Comparison of ENCODE assay signal across 8 cellular contexts in the genomic region with DNA sequence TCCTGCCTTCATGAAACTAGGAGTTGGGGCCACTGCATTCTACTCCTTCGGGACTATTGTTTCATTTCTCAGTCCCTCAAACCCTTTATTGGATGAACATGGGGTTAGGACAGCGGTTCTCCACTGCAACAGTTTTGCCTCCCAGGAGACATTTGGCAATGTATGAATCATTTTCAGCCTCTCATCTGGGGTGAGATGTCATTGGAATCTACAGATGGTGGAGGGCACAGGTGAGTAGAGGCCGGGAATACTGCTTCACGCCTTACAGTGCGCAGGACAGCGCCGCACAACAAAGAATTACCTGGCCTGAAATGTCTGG. TPM values are rescaled to one million over a fixed set of nuclear protein-coding genes. Genes with fewer than 3 reads are reported as not detected.
DNase-seq lines count a peak whose midpoint lies in the region; ATAC-seq and TF ChIP-seq lines count a peak whose summit lies in the region.

No MANE protein-coding gene starts in this region.

- POLR2A ChIA-PET in AG04449 (lab: Yijun Ruan, JAX), result interaction anchor here (0.8 to 1.1 kb wide), 3 partner anchors 9 to 361 kb away, joined by 4 to 6 read pairs (median 4); a partner anchor contains a TSS

- H3K36me3 Mint-ChIP-seq in naive B cell, result no peaks in the 10 kb centered on the region

- peaks cover 14% of the 10 kb centered on the region for H3K36me3 ChIP-seq in MG63

- peak overlapping the region in 4 of 6 donors; percentile 59 to 93 (median 84) for H3K27ac Mint-ChIP-seq in naive B cell

- ATAC-seq in naive B cell (ENCODE audit: low read depth in 2 of 2), result no peak
- ATAC-seq in HG03135 (IDR thresholded peaks at IDR 0.05; ENCODE audit: unreplicated experiment), result no peak

- no peaks in the 10 kb centered on the region for H3K27me3 Mint-ChIP-seq in naive B cell

- H3K9me3 Mint-ChIP-seq in naive B cell, result peaks cover 0 to 2% (median 0%) of the 10 kb centered on the region in 7 donors

- peak overlapping the region; percentile 66 for H3K27ac ChIP-seq in cingulate gyrus (ENCODE audit: low read depth, low read length)

- no peaks in the 10 kb centered on the region for H3K9me3 ChIP-seq in MG63

- DNase-seq in AG04449 (ENCODE audit: low read depth, low spot score), result no peak
- DNase-seq in MG63, result no peak
- DNase-seq in naive B cell, result no peak
- DNase-seq in T1000 (lab: John Stamatoyannopoulos, UW), result no peak
- DNase-seq in retina, result no peak
- DNase-seq in SW480 (ENCODE audit: low spot score), result no peak

- peak overlapping the region; percentile 87 to 96 (median 91) for H3K4me3 Mint-ChIP-seq in naive B cell

- peaks cover 19 to 29% (median 23%) of the 10 kb centered on the region in 3 donors for H3K4me1 Mint-ChIP-seq in naive B cell

- no peak for TF ChIP-seq CTCF in AG04449 (IDR thresholded peaks at IDR 0.05; ENCODE audit: insufficient read depth, low read length, missing control alignments)

- H3K4me3 ChIP-seq in AG04449 (ENCODE audit: low read depth, low read length), result peak overlapping the region; percentile 64
- peak overlapping the region; percentile 80 for H3K4me3 ChIP-seq in MG63

- CTCF ChIA-PET in AG04449 (lab: Yijun Ruan, JAX), result interaction anchor here (1.4 kb wide), 1 partner anchor 10 kb away, joined by 3 read pairs; no protein-coding TSS in a partner anchor

- H3K27me3 ChIP-seq in MG63, result no peaks in the 10 kb centered on the region

RNA-seq across cellular contexts. Expression of a gene that starts 0.6 kb away (rescaled TPM):
- 37.6 and 84.2 TPM in 2 replicates for total RNA-seq in MG63 (2014; rRNA removed; shearing (Covaris generic); ENCODE audit: low replicate concordance)
- polyA plus RNA-seq in naive B cell (ENCODE audit: low read depth in 6 of 6), result 10 to 100 TPM in 1 of 6 donors, 1 to 10 TPM in 5; 3.3 to 16.0 (median 8.4) TPM
